29 cellular contexts compared by ENCODE assay signal in genomic region chr12:102869571-102869970, GRCh38. TPM values are rescaled to one million over a fixed set of nuclear protein-coding genes. Genes with fewer than 3 reads are reported as not detected.
"Had no signal": no experiment of that assay in that cellular context is flagged by ENCODE, and none has a peak within 500 bp of the region (broad histone marks: within the 10 kb centered on the region; RNA-seq: fewer than 3 reads in every experiment).

No MANE protein-coding gene starts in this region.

- H3K4me3 ChIP-seq: SJCRH30 had no signal

- H3K27me3 Mint-ChIP-seq: activated CD4-positive, alpha-beta T cell treated with anti-CD3 and anti-CD28 coated beads, Interleukin-2, amount 10 ng/mL, durations not matched to agents 7 days and 5 days; activated naive CD4-positive, alpha-beta T cell treated with anti-CD3 and anti-CD28 coated beads, Interleukin-2, amount 10 ng/mL, durations not matched to agents 7 days and 5 days had no signal

- H3K27ac Mint-ChIP-seq: activated CD4-positive, alpha-beta T cell treated with anti-CD3 and anti-CD28 coated beads, Interleukin-2, amount 10 ng/mL, durations not matched to agents 7 days and 5 days; activated CD8-positive, alpha-beta T cell treated with anti-CD3 and anti-CD28 coated beads for 36 hours; activated naive CD4-positive, alpha-beta T cell treated with anti-CD3 and anti-CD28 coated beads, Interleukin-2, amount 10 ng/mL, durations not matched to agents 7 days and 5 days; activated naive CD8-positive, alpha-beta T cell treated with anti-CD3 and anti-CD28 coated beads for 36 hours; activated T-cell treated with anti-CD3 and anti-CD28 coated beads, Interleukin-2, amount 50 U/mL, for 72 hours; activated T-helper 2 cell treated with anti-CD3 and anti-CD28 coated beads, Interferon-gamma antibody, Interleukin-2, Interleukin-4, amounts not matched to agents 10 μg/mL and 5 μg/mL and 100 μg/mL, durations not matched to agents 14 hours and 24 hours and 36 hours had no signal

- H3K4me3 Mint-ChIP-seq: activated CD4-positive, alpha-beta T cell treated with anti-CD3 and anti-CD28 coated beads, Interleukin-2, amount 10 ng/mL, durations not matched to agents 7 days and 5 days; activated CD8-positive, alpha-beta T cell treated with anti-CD3 and anti-CD28 coated beads for 36 hours; activated naive CD4-positive, alpha-beta T cell treated with anti-CD3 and anti-CD28 coated beads, Interleukin-2, amount 10 ng/mL, durations not matched to agents 7 days and 5 days; activated naive CD8-positive, alpha-beta T cell treated with anti-CD3 and anti-CD28 coated beads for 36 hours; activated T-cell treated with anti-CD3 and anti-CD28 coated beads, Interleukin-2, amount 50 U/mL, for 72 hours had no signal

- ATAC-seq: activated CD8-positive, alpha-beta T cell treated with anti-CD3 and anti-CD28 coated beads for 36 hours; activated T-cell treated with anti-CD3 and anti-CD28 coated beads, Interleukin-2, amount 50 U/mL, for 72 hours; Panc1 had no signal

- H3K4me1 ChIP-seq: SJCRH30 had no signal

- H3K36me3 ChIP-seq: SJCRH30 had no signal

- H3K9ac ChIP-seq: SK-N-SH had no signal

- H3K9me3 ChIP-seq: SJCRH30, SK-N-SH had no signal

- H3K4me1 Mint-ChIP-seq: activated CD4-positive, alpha-beta T cell treated with anti-CD3 and anti-CD28 coated beads, Interleukin-2, amount 10 ng/mL, durations not matched to agents 7 days and 5 days; activated naive CD4-positive, alpha-beta T cell treated with anti-CD3 and anti-CD28 coated beads, Interleukin-2, amount 10 ng/mL, durations not matched to agents 7 days and 5 days; activated naive CD8-positive, alpha-beta T cell treated with anti-CD3 and anti-CD28 coated beads for 36 hours had no signal

- H3K27ac ChIP-seq: RWPE1, SJCRH30, VCaP had no signal

- DNase-seq: activated CD4-positive, alpha-beta T cell treated with anti-CD3 and anti-CD28 coated beads, Interleukin-2, amount 10 ng/mL, durations not matched to agents 7 days and 5 days; activated CD4-positive, CD25-positive, alpha-beta regulatory T cell; activated CD8-positive, alpha-beta memory T cell treated with anti-CD3 and anti-CD28 coated beads, Interleukin-2, amount 50 U/mL, for 4 hours; activated CD8-positive, alpha-beta T cell treated with anti-CD3 and anti-CD28 coated beads for 36 hours; activated gamma-delta T cell treated with Interleukin-2 at 50 U/mL for 16 hours; activated naive CD4-positive, alpha-beta T cell treated with anti-CD3 and anti-CD28 coated beads, Interleukin-2, amount 10 ng/mL, durations not matched to agents 7 days and 5 days; activated naive CD8-positive, alpha-beta T cell treated with anti-CD3 and anti-CD28 coated beads for 36 hours; activated T-cell treated with anti-CD3 and anti-CD28 coated beads, Interleukin-2, amount 50 U/mL, for 72 hours; caudate nucleus; KG1; NCI-H1048; NCI-H1930; NCI-H2171; NCI-H2227 treated with DMSO at 0.1 percent for 48 hours; NCI-H446 treated with DMSO at 0.1 percent for 48 hours; NCI-H524 treated with DMSO at 0.1 percent for 48 hours; NK-92 treated with Interleukin-12 subunit alpha and Interleukin-12 subunit beta, amount 100 ng/mL, for 24 hours; OCI-M1; Right ventricle myocardium superior; SJCRH30; SK-N-SH; T-helper 1 cell had no signal

- H3K4me2 ChIP-seq: SK-N-SH had no signal

- H3K36me3 Mint-ChIP-seq: activated naive CD4-positive, alpha-beta T cell treated with anti-CD3 and anti-CD28 coated beads, Interleukin-2, amount 10 ng/mL, durations not matched to agents 7 days and 5 days; activated naive CD8-positive, alpha-beta T cell treated with anti-CD3 and anti-CD28 coated beads for 36 hours had no signal

- H3K9me2 ChIP-seq: SK-N-SH had no signal

- H3K9me3 Mint-ChIP-seq: activated CD4-positive, alpha-beta T cell treated with anti-CD3 and anti-CD28 coated beads, Interleukin-2, amount 10 ng/mL, durations not matched to agents 7 days and 5 days; activated CD8-positive, alpha-beta T cell treated with anti-CD3 and anti-CD28 coated beads for 36 hours; activated naive CD4-positive, alpha-beta T cell treated with anti-CD3 and anti-CD28 coated beads, Interleukin-2, amount 10 ng/mL, durations not matched to agents 7 days and 5 days; activated naive CD8-positive, alpha-beta T cell treated with anti-CD3 and anti-CD28 coated beads for 36 hours; activated T-cell treated with anti-CD3 and anti-CD28 coated beads, Interleukin-2, amount 50 U/mL, for 72 hours; activated T-helper 2 cell treated with anti-CD3 and anti-CD28 coated beads, Interferon-gamma antibody, Interleukin-2, Interleukin-4, amounts not matched to agents 10 μg/mL and 5 μg/mL and 100 μg/mL, durations not matched to agents 14 hours and 24 hours and 36 hours had no signal

RNA-seq across cellular contexts. Expression of gene PAH, which starts 47.5 kb away (rescaled TPM):
- total RNA-seq: activated CD4-positive, alpha-beta T cell treated with anti-CD3 and anti-CD28 coated beads, Interleukin-2, amount 10 ng/mL, durations not matched to agents 7 days and 5 days; activated CD8-positive, alpha-beta T cell treated with anti-CD3 and anti-CD28 coated beads for 36 hours; activated naive CD8-positive, alpha-beta T cell treated with anti-CD3 and anti-CD28 coated beads for 36 hours; activated T-helper 2 cell treated with anti-CD3 and anti-CD28 coated beads, Interferon-gamma antibody, Interleukin-2, Interleukin-4, amounts not matched to agents 10 μg/mL and 5 μg/mL and 100 μg/mL, durations not matched to agents 14 hours and 24 hours and 36 hours; LHCN-M2; M059J; SJCRH30; T-helper 2 cell treated with Interferon-gamma antibody and Interleukin-4, amounts not matched to agents 100 ng/mL and 5 ng/mL, for 36 hours had no signal
- polyA plus RNA-seq: SK-N-SH had no signal
